In genomic region chr16:58515125-58515870, GRCh38 we compare ENCODE assay signal across 1 cellular context.
TF ChIP-seq lines count a peak whose summit lies in the region.

Gene SETD6 (plus strand): TSS chr16:58515517. CDS start chr16:58515538, 21 bp downstream.

TF ChIP-seq in HepG2, 621 proteins besides CTCF, POLR2A, EP300 and RAD21 (continued from another document and continues in another):
- peak; percentile 70; the same call in 1 of the 2 replicates for TF ChIP-seq HINFP (CRISPR knock-in tag; IDR thresholded peaks at IDR 0.05; ENCODE audit: low read depth)
- no peak for TF ChIP-seq U2AF1 (optimal IDR thresholded peaks at IDR 0.05; ENCODE audit: low read depth, low read length)
- TF ChIP-seq GLI4 (CRISPR knock-in tag; IDR thresholded peaks at IDR 0.05; ENCODE audit: borderline replicate concordance), result peak; percentile 90; the same call in 1 of the 2 replicates
- peak; percentile 5; the same call in 1 of the 2 replicates for TF ChIP-seq FOXA3 (CRISPR knock-in tag; IDR thresholded peaks at IDR 0.05)
- TF ChIP-seq FOXO1 (CRISPR knock-in tag; IDR thresholded peaks at IDR 0.05), result peak; percentile 67
- peak; percentile 93 for TF ChIP-seq MEF2D (CRISPR knock-in tag; IDR thresholded peaks at IDR 0.05)
- TF ChIP-seq USF2 (IDR thresholded peaks at IDR 0.05; ENCODE audit: low read depth, low read length), result peak; percentile 83
- peak; percentile 95 for TF ChIP-seq USF2 (CRISPR knock-in tag; IDR thresholded peaks at IDR 0.05; ENCODE audit: borderline replicate concordance)
- TF ChIP-seq SIX1 (CRISPR knock-in tag; IDR thresholded peaks at IDR 0.05; ENCODE audit: borderline replicate concordance), result no peak
- peak; percentile 91 for TF ChIP-seq PHF21A (CRISPR knock-in tag; IDR thresholded peaks at IDR 0.05)
- TF ChIP-seq ZFYVE20 (CRISPR knock-in tag; IDR thresholded peaks at IDR 0.05; ENCODE audit: borderline replicate concordance, low read depth), result no peak
- TF ChIP-seq CERS6 (CRISPR knock-in tag; IDR thresholded peaks at IDR 0.05), result peak; percentile 40; the same call in 1 of the 2 replicates
- TF ChIP-seq HNRNPLL (IDR thresholded peaks at IDR 0.05; ENCODE audit: low read depth, low read length, poor library complexity, severe bottlenecking), result peak; percentile 78
- TF ChIP-seq ZFP36L1 (CRISPR knock-in tag; IDR thresholded peaks at IDR 0.05), result peak; percentile 24; the same call in 1 of the 2 replicates
- TF ChIP-seq THRA (CRISPR knock-in tag; IDR thresholded peaks at IDR 0.05; ENCODE audit: borderline replicate concordance), result peak; percentile 75; the same call in 1 of the 2 replicates
- peak; percentile 31; the same call in 1 of the 2 replicates for TF ChIP-seq ZBTB40 (IDR thresholded peaks at IDR 0.05)
- peak; percentile 91 for TF ChIP-seq ZBTB40 (CRISPR knock-in tag; IDR thresholded peaks at IDR 0.05)
- peak; percentile 96 for TF ChIP-seq ZNF232 (CRISPR knock-in tag; IDR thresholded peaks at IDR 0.05; ENCODE audit: borderline replicate concordance)
- peak; percentile 93 for TF ChIP-seq ZNF605 (CRISPR knock-in tag; IDR thresholded peaks at IDR 0.05)
- peak; percentile 99 for TF ChIP-seq GABPB1 (CRISPR knock-in tag; IDR thresholded peaks at IDR 0.05)
- no peak; the same call in 1 of the 2 replicates for TF ChIP-seq SP5 (CRISPR knock-in tag; IDR thresholded peaks at IDR 0.05; ENCODE audit: borderline replicate concordance, low read depth)
- peak; percentile 50; the same call in 1 of the 2 replicates for TF ChIP-seq NCOA2 (CRISPR knock-in tag; IDR thresholded peaks at IDR 0.05)
- no peak for TF ChIP-seq IKZF1 (IDR thresholded peaks at IDR 0.05)
- peak; percentile 79; the same call in 1 of the 2 replicates for TF ChIP-seq TEF (CRISPR knock-in tag; IDR thresholded peaks at IDR 0.05)
- peak; percentile 100 for TF ChIP-seq SAP130 (CRISPR knock-in tag; IDR thresholded peaks at IDR 0.05; ENCODE audit: low read depth)
- no peak for TF ChIP-seq ARNT (IDR thresholded peaks at IDR 0.05)
- peak; percentile 88; the same call in 1 of the 2 replicates for TF ChIP-seq SMAD1 (CRISPR knock-in tag; IDR thresholded peaks at IDR 0.05; ENCODE audit: borderline replicate concordance, low read depth)
- peak; percentile 92 for TF ChIP-seq ZFP91 (CRISPR knock-in tag; IDR thresholded peaks at IDR 0.05; ENCODE audit: borderline replicate concordance)
- TF ChIP-seq IRF9 (CRISPR knock-in tag; IDR thresholded peaks at IDR 0.05; ENCODE audit: borderline replicate concordance), result peak; percentile 87; the same call in 1 of the 2 replicates
- TF ChIP-seq ZBTB33 (CRISPR knock-in tag; IDR thresholded peaks at IDR 0.05), result 0 out of 2 replicates have a peak, but pooled peaks have one; percentile 4
- TF ChIP-seq ZBTB39 (CRISPR knock-in tag; IDR thresholded peaks at IDR 0.05), result 0 out of 2 replicates have a peak, but pooled peaks have one; percentile 17
